ENCODE assay signal across 1 cellular context in the genomic region with DNA sequence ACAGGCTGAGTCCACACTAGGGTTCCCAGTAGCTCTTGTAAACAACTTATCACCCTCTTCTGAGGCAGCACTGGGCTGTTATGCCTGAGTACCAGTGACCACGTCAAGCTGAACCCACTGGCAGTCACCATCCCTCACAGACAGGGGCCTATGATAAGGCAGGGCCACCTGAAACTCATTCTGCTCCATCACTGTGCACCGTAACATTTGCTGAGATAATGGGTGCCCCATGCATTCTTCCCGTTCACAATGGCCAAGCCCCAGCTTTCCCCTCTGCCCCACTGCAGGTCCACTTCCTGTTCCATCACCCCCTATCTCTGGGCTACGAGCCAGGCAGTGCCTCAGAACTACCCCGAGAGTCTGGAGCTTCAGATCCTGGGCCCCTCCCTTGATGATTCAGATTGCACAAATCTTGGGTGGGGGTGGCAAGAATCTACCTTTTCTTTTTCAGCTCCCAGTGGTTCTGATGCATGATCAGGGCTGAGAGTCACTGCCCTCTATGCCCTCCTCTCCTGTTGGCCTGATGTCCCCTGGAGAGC.
TF ChIP-seq lines count a peak whose summit lies in the region.

No MANE protein-coding gene starts in this region.

TF ChIP-seq in SK-N-SH, 30 proteins besides CTCF, POLR2A, EP300 and RAD21 (continued from another document):
- TF ChIP-seq, protein P1, sequence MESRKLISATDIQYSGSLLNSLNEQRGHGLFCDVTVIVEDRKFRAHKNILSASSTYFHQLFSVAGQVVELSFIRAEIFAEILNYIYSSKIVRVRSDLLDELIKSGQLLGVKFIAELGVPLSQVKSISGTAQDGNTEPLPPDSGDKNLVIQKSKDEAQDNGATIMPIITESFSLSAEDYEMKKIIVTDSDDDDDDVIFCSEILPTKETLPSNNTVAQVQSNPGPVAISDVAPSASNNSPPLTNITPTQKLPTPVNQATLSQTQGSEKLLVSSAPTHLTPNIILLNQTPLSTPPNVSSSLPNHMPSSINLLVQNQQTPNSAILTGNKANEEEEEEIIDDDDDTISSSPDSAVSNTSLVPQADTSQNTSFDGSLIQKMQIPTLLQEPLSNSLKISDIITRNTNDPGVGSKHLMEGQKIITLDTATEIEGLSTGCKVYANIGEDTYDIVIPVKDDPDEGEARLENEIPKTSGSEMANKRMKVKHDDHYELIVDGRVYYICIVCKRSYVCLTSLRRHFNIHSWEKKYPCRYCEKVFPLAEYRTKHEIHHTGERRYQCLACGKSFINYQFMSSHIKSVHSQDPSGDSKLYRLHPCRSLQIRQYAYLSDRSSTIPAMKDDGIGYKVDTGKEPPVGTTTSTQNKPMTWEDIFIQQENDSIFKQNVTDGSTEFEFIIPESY (IDR thresholded peaks at IDR 0.05; ENCODE audit: borderline replicate concordance, low read depth) = no peak
- TF ChIP-seq FOXM1 (IDR thresholded peaks at IDR 0.05; ENCODE audit: low read depth) (no peak), USF2 (IDR thresholded peaks at IDR 0.05; ENCODE audit: borderline replicate concordance, low read depth, low read length) (no peak)
- TF ChIP-seq, protein P2, sequence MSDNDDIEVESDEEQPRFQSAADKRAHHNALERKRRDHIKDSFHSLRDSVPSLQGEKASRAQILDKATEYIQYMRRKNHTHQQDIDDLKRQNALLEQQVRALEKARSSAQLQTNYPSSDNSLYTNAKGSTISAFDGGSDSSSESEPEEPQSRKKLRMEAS (IDR thresholded peaks at IDR 0.05; ENCODE audit: low read depth) = no peak
